In genomic region chr12:124659003-124659402, GRCh38 we compare ENCODE assay signal across 28 cellular contexts.
"Had no signal": no experiment of that assay in that cellular context is flagged by ENCODE, and none has a peak within 500 bp of the region (broad histone marks: within the 10 kb centered on the region; RNA-seq: fewer than 3 reads in every experiment).

No MANE protein-coding gene starts in this region.

- H3K4me3 Mint-ChIP-seq: dendritic cell treated with granulocyte-macrophage colony-stimulating factor and Interleukin-4, amounts not matched to agents 40 ng/mL and 50 ng/mL, for 4 days; effector memory CD8-positive, alpha-beta T cell; endodermal cell; mesothelial cell of epicardium; naive B cell had no signal

- H3K9me3 Mint-ChIP-seq: dendritic cell treated with granulocyte-macrophage colony-stimulating factor and Interleukin-4, amounts not matched to agents 40 ng/mL and 50 ng/mL, for 4 days; effector memory CD8-positive, alpha-beta T cell; endodermal cell had no signal

- H3K4me3 ChIP-seq: colonic mucosa, esophagus squamous epithelium, gastrocnemius medialis, heart right ventricle, left lung, lower lobe of right lung, mucosa of descending colon had no signal

- DNase-seq: colonic mucosa; cortex of kidney; effector CD8-positive, alpha-beta T cell; effector memory CD8-positive, alpha-beta T cell; endodermal cell; erythroblast; esophagus squamous epithelium; foreskin fibroblast; foreskin melanocyte; gastrocnemius medialis; glutamatergic neuron; head of caudate nucleus; heart right ventricle; hippocampal formation; left cardiac atrium; left lung; left ventricle myocardium superior; lower lobe of right lung; mesenchymal stem cell; mucosa of descending colon; naive B cell had no signal

- H3K36me3 ChIP-seq: colonic mucosa, esophagus squamous epithelium, gastrocnemius medialis, heart right ventricle, left lung, lower lobe of right lung had no signal

- H3K27ac Mint-ChIP-seq: effector memory CD8-positive, alpha-beta T cell; endodermal cell; mesothelial cell of epicardium; naive B cell had no signal

- H3K9me3 ChIP-seq: colonic mucosa, esophagus squamous epithelium, gastrocnemius medialis, left lung, lower lobe of right lung, mucosa of descending colon had no signal

- ATAC-seq: effector memory CD8-positive, alpha-beta T cell; esophagus mucosa; gastrocnemius medialis; heart right ventricle; left cardiac atrium; left lung; left ventricle myocardium superior; lower lobe of right lung; mucosa of descending colon had no signal

- H3K4me1 Mint-ChIP-seq: naive B cell had no signal

- H3K36me3 Mint-ChIP-seq: mesothelial cell of epicardium had no signal

- H3K27me3 ChIP-seq: colonic mucosa, gastrocnemius medialis, heart right ventricle, left lung had no signal

- FAIRE-seq: endometrium, islet of Langerhans, keratinocyte had no signal

- H3K4me1 ChIP-seq: colonic mucosa had no signal

- H3K27ac ChIP-seq: colonic mucosa, epithelial cell of prostate, esophagus squamous epithelium, gastrocnemius medialis, heart right ventricle, left lung, lower lobe of right lung had no signal
